Comparison of ENCODE assay signal across 25 cellular contexts in the genomic region with DNA sequence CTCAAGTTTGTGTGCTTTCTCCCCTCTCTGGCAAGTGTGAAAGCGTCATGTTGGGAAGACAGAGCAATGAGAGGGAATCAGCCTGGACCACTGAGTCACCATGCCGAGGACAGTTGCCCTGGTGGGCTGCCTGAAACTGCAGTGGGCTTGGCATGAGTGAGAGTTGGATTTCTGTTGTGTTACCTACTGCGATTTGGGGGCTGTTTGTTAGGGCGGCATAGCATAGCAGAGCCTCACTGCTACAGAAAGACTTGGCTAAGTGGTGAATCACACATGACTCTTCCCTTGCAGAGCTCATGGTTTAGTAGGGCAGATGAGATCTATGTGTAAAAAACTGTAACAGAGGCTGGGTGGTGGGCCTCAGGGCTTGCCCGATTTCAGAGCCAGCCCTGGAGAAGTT.
"Had no signal": no experiment of that assay in that cellular context is flagged by ENCODE, and none has a peak within 500 bp of the region (broad histone marks: within the 10 kb centered on the region; RNA-seq: fewer than 3 reads in every experiment).

No MANE protein-coding gene starts in this region.

- H3K9me3 ChIP-seq: MG63 had no signal

- DNase-seq: activated CD4-positive, alpha-beta memory T cell treated with anti-CD3 and anti-CD28 coated beads, Interleukin-2, amount 10 ng/mL, durations not matched to agents 7 days and 5 days; activated CD4-positive, alpha-beta T cell treated with anti-CD3 and anti-CD28 coated beads for 36 hours; activated CD4-positive, alpha-beta T cell treated with anti-CD3 and anti-CD28 coated beads, Interleukin-2, amount 50 U/mL, for 1 hour; activated CD4-positive, CD25-positive, alpha-beta regulatory T cell; activated gamma-delta T cell; activated naive CD4-positive, alpha-beta T cell treated with anti-CD3 and anti-CD28 coated beads for 36 hours; activated T-cell treated with anti-CD3 and anti-CD28 coated beads for 4 hours; activated T-cell treated with anti-CD3 and anti-CD28 coated beads, Interleukin-2, amount 50 U/mL, for 48 hours; amygdala; cerebellar nuclear complex; MG63; NCI-H1105; NCI-H1436; NCI-H1694 treated with DMSO at 0.1 percent for 48 hours; NCI-H2029 treated with DMSO at 0.1 percent for 48 hours; NCI-H345; NCI-H510A; NCI-H526 treated with DMSO at 0.1 percent for 48 hours; NK-92 treated with Interleukin-12 subunit alpha and Interleukin-12 subunit beta, amount 100 ng/mL, for 24 hours; OCI-M1; SIG-M5; T-helper 17 cell; T-helper 9 cell had no signal

- H3K4me1 Mint-ChIP-seq: activated T-helper 17 cell treated with anti-CD3 and anti-CD28 coated beads, Interleukin-2, amount 50 U/mL, for 72 hours had no signal

- H3K4me3 ChIP-seq: MG63 had no signal

- ATAC-seq: activated CD4-positive, alpha-beta T cell treated with anti-CD3 and anti-CD28 coated beads for 36 hours; activated T-helper 17 cell treated with anti-CD3 and anti-CD28 coated beads, Interleukin-2, amount 50 U/mL, for 72 hours; T-helper 17 cell had no signal

- H3K36me3 ChIP-seq: MG63 had no signal

- H3K4me3 Mint-ChIP-seq: activated CD4-positive, alpha-beta memory T cell treated with anti-CD3 and anti-CD28 coated beads, Interleukin-2, amount 10 ng/mL, durations not matched to agents 7 days and 5 days; activated CD4-positive, alpha-beta T cell treated with anti-CD3 and anti-CD28 coated beads for 36 hours; activated naive CD4-positive, alpha-beta T cell treated with anti-CD3 and anti-CD28 coated beads for 36 hours; activated naive CD8-positive, alpha-beta T cell; activated T-helper 17 cell treated with anti-CD3 and anti-CD28 coated beads, Interleukin-2, amount 50 U/mL, for 72 hours; T-helper 17 cell had no signal

- H3K27ac Mint-ChIP-seq: activated CD4-positive, alpha-beta memory T cell treated with anti-CD3 and anti-CD28 coated beads, Interleukin-2, amount 10 ng/mL, durations not matched to agents 7 days and 5 days; activated CD4-positive, alpha-beta T cell treated with anti-CD3 and anti-CD28 coated beads for 36 hours; activated naive CD4-positive, alpha-beta T cell treated with anti-CD3 and anti-CD28 coated beads for 36 hours; activated naive CD8-positive, alpha-beta T cell; activated T-helper 17 cell treated with anti-CD3 and anti-CD28 coated beads, Interleukin-2, amount 50 U/mL, for 72 hours; T-helper 17 cell had no signal

- H3K9me3 Mint-ChIP-seq: activated CD4-positive, alpha-beta memory T cell treated with anti-CD3 and anti-CD28 coated beads, Interleukin-2, amount 10 ng/mL, durations not matched to agents 7 days and 5 days; activated naive CD4-positive, alpha-beta T cell treated with anti-CD3 and anti-CD28 coated beads for 36 hours had no signal

- H3K36me3 Mint-ChIP-seq: activated naive CD8-positive, alpha-beta T cell had no signal

- H3K27me3 ChIP-seq: MG63 had no signal
